In the genomic region with DNA sequence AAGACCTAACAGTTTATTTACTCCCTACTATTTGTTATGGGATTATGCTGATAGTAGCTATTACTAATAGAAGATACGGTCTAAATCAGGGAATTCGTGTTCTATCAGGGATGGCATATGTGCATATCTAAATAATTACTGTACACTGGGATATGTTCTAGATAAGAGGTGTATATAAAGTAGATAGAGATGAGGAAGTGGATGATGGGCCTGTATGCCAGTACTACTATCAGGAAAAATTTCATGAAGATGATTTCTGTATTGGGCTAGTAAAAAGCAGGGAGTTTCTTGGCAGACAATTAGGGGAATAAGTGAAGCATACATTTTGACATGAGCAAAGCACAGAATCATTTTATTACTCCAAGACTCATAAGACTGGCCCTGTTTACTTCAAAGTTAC, we compare ENCODE assay signal across 1 cellular context.
TF ChIP-seq lines count a peak whose summit lies in the region.

No MANE protein-coding gene starts in this region.

TF ChIP-seq in IMR-90, 13 proteins besides CTCF, POLR2A, EP300 and RAD21:
- TF ChIP-seq RFX5 (IDR thresholded peaks at IDR 0.05; ENCODE audit: low read depth, low read length) (no peak), SMC3 (IDR thresholded peaks at IDR 0.05; ENCODE audit: low read depth, low read length) (no peak)
- TF ChIP-seq, protein P1, sequence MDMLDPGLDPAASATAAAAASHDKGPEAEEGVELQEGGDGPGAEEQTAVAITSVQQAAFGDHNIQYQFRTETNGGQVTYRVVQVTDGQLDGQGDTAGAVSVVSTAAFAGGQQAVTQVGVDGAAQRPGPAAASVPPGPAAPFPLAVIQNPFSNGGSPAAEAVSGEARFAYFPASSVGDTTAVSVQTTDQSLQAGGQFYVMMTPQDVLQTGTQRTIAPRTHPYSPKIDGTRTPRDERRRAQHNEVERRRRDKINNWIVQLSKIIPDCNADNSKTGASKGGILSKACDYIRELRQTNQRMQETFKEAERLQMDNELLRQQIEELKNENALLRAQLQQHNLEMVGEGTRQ (IDR thresholded peaks at IDR 0.05; ENCODE audit: low read depth, low read length) = no peak
- TF ChIP-seq, protein P2, sequence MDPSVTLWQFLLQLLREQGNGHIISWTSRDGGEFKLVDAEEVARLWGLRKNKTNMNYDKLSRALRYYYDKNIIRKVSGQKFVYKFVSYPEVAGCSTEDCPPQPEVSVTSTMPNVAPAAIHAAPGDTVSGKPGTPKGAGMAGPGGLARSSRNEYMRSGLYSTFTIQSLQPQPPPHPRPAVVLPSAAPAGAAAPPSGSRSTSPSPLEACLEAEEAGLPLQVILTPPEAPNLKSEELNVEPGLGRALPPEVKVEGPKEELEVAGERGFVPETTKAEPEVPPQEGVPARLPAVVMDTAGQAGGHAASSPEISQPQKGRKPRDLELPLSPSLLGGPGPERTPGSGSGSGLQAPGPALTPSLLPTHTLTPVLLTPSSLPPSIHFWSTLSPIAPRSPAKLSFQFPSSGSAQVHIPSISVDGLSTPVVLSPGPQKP (IDR thresholded peaks at IDR 0.05; ENCODE audit: borderline replicate concordance, low read depth, low read length) = no peak
TF ChIP-seq in IMR-90: peak in this region for 0.
